Comparison of ENCODE assay signal across 26 cellular contexts in the genomic region with DNA sequence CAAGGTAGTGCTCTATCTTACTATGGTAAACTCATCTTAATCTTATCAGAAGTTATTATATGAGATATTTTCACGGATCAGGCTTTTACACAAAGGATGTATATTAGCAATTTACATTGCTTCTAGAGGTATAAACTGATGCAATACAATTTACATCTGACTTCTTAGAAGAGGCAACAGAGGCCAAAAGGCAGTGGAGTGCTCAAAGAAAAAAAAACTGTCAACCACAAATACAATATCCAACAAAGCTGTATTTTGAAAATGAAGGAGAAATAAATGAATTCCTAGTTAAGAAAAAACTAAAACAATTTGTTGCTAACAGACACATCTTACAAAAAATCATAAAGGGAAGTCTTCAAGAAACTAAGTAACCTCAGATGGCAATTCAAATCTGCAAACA.
"Had no signal": no experiment of that assay in that cellular context is flagged by ENCODE, and none has a peak within 500 bp of the region (broad histone marks: within the 10 kb centered on the region; RNA-seq: fewer than 3 reads in every experiment).

No MANE protein-coding gene starts in this region.

- H3K4me3 Mint-ChIP-seq: dendritic cell treated with granulocyte-macrophage colony-stimulating factor and Interleukin-4, amounts not matched to agents 40 ng/mL and 50 ng/mL, for 4 days; effector memory CD8-positive, alpha-beta T cell; endodermal cell had no signal

- H3K4me1 ChIP-seq: colonic mucosa, esophagus muscularis mucosa, esophagus squamous epithelium, foreskin keratinocyte, gastrocnemius medialis, gastroesophageal sphincter, heart left ventricle, heart right ventricle had no signal

- H3K27ac ChIP-seq: colonic mucosa, coronary artery, dorsolateral prefrontal cortex, epithelial cell of prostate, esophagus muscularis mucosa, esophagus squamous epithelium, foreskin keratinocyte, gastrocnemius medialis, gastroesophageal sphincter, heart left ventricle, heart right ventricle, hepatocyte had no signal

- ATAC-seq: effector memory CD8-positive, alpha-beta T cell; esophagus mucosa; foreskin keratinocyte; gastrocnemius medialis; gastroesophageal sphincter; heart left ventricle; heart right ventricle had no signal

- H3K9me3 ChIP-seq: colonic mucosa had no signal

- DNase-seq: colonic mucosa; cortex of kidney; dermis blood vessel endothelial cell; dorsolateral prefrontal cortex; effector CD4-positive, alpha-beta T cell; effector CD8-positive, alpha-beta T cell; effector memory CD4-positive, alpha-beta T cell; effector memory CD8-positive, alpha-beta T cell; endodermal cell; erythroblast; esophagus squamous epithelium; foreskin fibroblast; foreskin keratinocyte; foreskin melanocyte; gastrocnemius medialis; glutamatergic neuron; head of caudate nucleus; heart left ventricle; heart right ventricle had no signal

- H3K36me3 ChIP-seq: colonic mucosa, esophagus muscularis mucosa, esophagus squamous epithelium, gastrocnemius medialis, gastroesophageal sphincter, heart left ventricle, heart right ventricle had no signal

- H3K4me1 Mint-ChIP-seq: endodermal cell had no signal

- H3K27ac Mint-ChIP-seq: dendritic cell treated with granulocyte-macrophage colony-stimulating factor and Interleukin-4, amounts not matched to agents 40 ng/mL and 50 ng/mL, for 4 days; effector memory CD8-positive, alpha-beta T cell; endodermal cell had no signal

- H3K4me3 ChIP-seq: colonic mucosa, coronary artery, dorsolateral prefrontal cortex, esophagus muscularis mucosa, esophagus squamous epithelium, gastrocnemius medialis, gastroesophageal sphincter, heart left ventricle, heart right ventricle, hepatocyte had no signal

- H3K27me3 Mint-ChIP-seq: dendritic cell treated with granulocyte-macrophage colony-stimulating factor and Interleukin-4, amounts not matched to agents 40 ng/mL and 50 ng/mL, for 4 days; effector memory CD8-positive, alpha-beta T cell had no signal
